1 cellular context compared by ENCODE assay signal in the genomic region with DNA sequence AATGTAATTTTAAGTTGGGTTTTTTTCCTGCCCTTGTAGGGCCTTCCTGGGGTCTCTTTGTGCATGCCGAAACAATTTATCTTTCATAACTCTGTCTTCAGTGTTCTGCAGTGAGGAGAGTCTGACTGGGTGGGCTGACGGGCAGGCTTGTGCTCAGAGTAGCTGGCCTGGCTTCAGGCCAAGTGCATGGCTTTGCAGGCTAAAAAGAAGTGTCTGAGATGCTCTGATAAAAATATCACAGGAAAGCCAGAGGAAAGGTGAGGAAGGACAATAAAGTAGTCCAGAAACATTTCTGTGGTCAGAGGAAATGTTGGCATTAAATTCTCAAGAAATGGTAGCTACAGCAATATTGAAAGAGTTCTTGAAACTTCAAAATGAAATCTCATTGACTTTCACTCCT.
TF ChIP-seq lines count a peak whose summit lies in the region.

No MANE protein-coding gene starts in this region.

TF ChIP-seq in SK-N-SH, 30 proteins besides CTCF, POLR2A, EP300 and RAD21 (continued from another document):
- TF ChIP-seq, protein P1, sequence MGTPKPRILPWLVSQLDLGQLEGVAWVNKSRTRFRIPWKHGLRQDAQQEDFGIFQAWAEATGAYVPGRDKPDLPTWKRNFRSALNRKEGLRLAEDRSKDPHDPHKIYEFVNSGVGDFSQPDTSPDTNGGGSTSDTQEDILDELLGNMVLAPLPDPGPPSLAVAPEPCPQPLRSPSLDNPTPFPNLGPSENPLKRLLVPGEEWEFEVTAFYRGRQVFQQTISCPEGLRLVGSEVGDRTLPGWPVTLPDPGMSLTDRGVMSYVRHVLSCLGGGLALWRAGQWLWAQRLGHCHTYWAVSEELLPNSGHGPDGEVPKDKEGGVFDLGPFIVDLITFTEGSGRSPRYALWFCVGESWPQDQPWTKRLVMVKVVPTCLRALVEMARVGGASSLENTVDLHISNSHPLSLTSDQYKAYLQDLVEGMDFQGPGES (IDR thresholded peaks at IDR 0.05; ENCODE audit: low read depth, low read length) = no peak
- TF ChIP-seq FOXM1 (IDR thresholded peaks at IDR 0.05; ENCODE audit: low read depth) (no peak), SMC3 (IDR thresholded peaks at IDR 0.05; ENCODE audit: low read depth, low read length) (peak; percentile 12; the same call in 1 of the 2 replicates), RCOR1 (IDR thresholded peaks at IDR 0.05; ENCODE audit: low read length) (0 out of 2 replicates have a peak, but pooled peaks have one; percentile 43), RXRA (IDR thresholded peaks at IDR 0.05; ENCODE audit: borderline replicate concordance, low read depth) (no peak), GATA2 (CRISPR knock-in tag; IDR thresholded peaks at IDR 0.05) (peak; percentile 56), CHD2 (IDR thresholded peaks at IDR 0.05; ENCODE audit: low read length, partially characterized antibody) (no peak), FOSL2 (IDR thresholded peaks at IDR 0.05; ENCODE audit: borderline replicate concordance, low read depth) (no peak; the same call in 1 of the 2 replicates), MEF2A (IDR thresholded peaks at IDR 0.05; ENCODE audit: borderline replicate concordance, low read depth) (no peak), EZH2phosphoT487 (IDR thresholded peaks at IDR 0.05; ENCODE audit: borderline replicate concordance, low read depth) (no peak), GABPA (IDR thresholded peaks at IDR 0.05; ENCODE audit: low read depth) (no peak), JUND (IDR thresholded peaks at IDR 0.05) (no peak; the same call in 1 of the 2 replicates), TAF1 (IDR thresholded peaks at IDR 0.05; ENCODE audit: borderline replicate concordance, low read depth, low read length) (no peak), POLR2AphosphoS5 (IDR thresholded peaks at IDR 0.05; ENCODE audit: low read depth, low read length) (no peak), RFX5 (IDR thresholded peaks at IDR 0.05; ENCODE audit: low read length) (0 out of 2 replicates have a peak, but pooled peaks have one; percentile 33), YY1 (IDR thresholded peaks at IDR 0.05; ENCODE audit: low read depth) (no peak), FOXJ3 (CRISPR knock-in tag; IDR thresholded peaks at IDR 0.05) (no peak), ELF1 (IDR thresholded peaks at IDR 0.05) (no peak), MXI1 (IDR thresholded peaks at IDR 0.05; ENCODE audit: low read depth, low read length) (peak; percentile 61; the same call in 1 of the 2 replicates), TEAD4 (IDR thresholded peaks at IDR 0.05; ENCODE audit: borderline replicate concordance, insufficient read depth) (no peak)
- TF ChIP-seq, protein P2, sequence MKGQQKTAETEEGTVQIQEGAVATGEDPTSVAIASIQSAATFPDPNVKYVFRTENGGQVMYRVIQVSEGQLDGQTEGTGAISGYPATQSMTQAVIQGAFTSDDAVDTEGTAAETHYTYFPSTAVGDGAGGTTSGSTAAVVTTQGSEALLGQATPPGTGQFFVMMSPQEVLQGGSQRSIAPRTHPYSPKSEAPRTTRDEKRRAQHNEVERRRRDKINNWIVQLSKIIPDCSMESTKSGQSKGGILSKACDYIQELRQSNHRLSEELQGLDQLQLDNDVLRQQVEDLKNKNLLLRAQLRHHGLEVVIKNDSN (IDR thresholded peaks at IDR 0.05; ENCODE audit: borderline replicate concordance, low read depth) = no peak
- TF ChIP-seq, protein P3, sequence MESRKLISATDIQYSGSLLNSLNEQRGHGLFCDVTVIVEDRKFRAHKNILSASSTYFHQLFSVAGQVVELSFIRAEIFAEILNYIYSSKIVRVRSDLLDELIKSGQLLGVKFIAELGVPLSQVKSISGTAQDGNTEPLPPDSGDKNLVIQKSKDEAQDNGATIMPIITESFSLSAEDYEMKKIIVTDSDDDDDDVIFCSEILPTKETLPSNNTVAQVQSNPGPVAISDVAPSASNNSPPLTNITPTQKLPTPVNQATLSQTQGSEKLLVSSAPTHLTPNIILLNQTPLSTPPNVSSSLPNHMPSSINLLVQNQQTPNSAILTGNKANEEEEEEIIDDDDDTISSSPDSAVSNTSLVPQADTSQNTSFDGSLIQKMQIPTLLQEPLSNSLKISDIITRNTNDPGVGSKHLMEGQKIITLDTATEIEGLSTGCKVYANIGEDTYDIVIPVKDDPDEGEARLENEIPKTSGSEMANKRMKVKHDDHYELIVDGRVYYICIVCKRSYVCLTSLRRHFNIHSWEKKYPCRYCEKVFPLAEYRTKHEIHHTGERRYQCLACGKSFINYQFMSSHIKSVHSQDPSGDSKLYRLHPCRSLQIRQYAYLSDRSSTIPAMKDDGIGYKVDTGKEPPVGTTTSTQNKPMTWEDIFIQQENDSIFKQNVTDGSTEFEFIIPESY (IDR thresholded peaks at IDR 0.05; ENCODE audit: borderline replicate concordance, low read depth) = no peak
- TF ChIP-seq, protein P4, sequence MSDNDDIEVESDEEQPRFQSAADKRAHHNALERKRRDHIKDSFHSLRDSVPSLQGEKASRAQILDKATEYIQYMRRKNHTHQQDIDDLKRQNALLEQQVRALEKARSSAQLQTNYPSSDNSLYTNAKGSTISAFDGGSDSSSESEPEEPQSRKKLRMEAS (IDR thresholded peaks at IDR 0.05; ENCODE audit: low read depth) = no peak
- TF ChIP-seq, protein P5, sequence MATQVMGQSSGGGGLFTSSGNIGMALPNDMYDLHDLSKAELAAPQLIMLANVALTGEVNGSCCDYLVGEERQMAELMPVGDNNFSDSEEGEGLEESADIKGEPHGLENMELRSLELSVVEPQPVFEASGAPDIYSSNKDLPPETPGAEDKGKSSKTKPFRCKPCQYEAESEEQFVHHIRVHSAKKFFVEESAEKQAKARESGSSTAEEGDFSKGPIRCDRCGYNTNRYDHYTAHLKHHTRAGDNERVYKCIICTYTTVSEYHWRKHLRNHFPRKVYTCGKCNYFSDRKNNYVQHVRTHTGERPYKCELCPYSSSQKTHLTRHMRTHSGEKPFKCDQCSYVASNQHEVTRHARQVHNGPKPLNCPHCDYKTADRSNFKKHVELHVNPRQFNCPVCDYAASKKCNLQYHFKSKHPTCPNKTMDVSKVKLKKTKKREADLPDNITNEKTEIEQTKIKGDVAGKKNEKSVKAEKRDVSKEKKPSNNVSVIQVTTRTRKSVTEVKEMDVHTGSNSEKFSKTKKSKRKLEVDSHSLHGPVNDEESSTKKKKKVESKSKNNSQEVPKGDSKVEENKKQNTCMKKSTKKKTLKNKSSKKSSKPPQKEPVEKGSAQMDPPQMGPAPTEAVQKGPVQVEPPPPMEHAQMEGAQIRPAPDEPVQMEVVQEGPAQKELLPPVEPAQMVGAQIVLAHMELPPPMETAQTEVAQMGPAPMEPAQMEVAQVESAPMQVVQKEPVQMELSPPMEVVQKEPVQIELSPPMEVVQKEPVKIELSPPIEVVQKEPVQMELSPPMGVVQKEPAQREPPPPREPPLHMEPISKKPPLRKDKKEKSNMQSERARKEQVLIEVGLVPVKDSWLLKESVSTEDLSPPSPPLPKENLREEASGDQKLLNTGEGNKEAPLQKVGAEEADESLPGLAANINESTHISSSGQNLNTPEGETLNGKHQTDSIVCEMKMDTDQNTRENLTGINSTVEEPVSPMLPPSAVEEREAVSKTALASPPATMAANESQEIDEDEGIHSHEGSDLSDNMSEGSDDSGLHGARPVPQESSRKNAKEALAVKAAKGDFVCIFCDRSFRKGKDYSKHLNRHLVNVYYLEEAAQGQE (IDR thresholded peaks at IDR 0.05; ENCODE audit: low read depth, low read length) = no peak
- TF ChIP-seq, protein P6, sequence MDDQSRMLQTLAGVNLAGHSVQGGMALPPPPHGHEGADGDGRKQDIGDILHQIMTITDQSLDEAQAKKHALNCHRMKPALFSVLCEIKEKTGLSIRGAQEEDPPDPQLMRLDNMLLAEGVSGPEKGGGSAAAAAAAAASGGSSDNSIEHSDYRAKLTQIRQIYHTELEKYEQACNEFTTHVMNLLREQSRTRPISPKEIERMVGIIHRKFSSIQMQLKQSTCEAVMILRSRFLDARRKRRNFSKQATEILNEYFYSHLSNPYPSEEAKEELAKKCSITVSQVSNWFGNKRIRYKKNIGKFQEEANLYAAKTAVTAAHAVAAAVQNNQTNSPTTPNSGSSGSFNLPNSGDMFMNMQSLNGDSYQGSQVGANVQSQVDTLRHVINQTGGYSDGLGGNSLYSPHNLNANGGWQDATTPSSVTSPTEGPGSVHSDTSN (IDR thresholded peaks at IDR 0.05) = peak; percentile 23; the same call in 1 of the 2 replicates
